In the genomic region with DNA sequence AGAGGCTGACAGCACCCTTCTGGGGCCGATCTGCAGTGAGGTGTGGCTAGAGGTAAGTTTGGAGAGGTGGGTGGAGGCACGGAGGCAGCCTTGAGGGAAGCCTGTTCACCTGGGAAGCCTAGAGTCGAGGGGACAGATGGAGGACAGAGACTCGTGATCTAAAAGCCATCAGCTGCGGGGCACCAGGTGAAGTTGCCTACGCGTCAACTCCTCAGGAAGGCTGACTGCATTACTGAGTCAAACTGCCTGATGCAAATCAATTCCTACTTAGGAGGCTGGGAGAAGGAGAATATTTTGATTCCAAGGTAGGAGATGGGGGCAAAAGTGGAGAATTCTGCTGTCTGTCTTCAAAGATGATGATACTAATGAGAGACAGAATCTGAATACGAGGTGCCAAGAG, we compare ENCODE assay signal across 14 cellular contexts.
DNase-seq lines count a peak whose midpoint lies in the region; ATAC-seq, FAIRE-seq and TF ChIP-seq lines count a peak whose summit lies in the region.
"Had no signal": no experiment of that assay in that cellular context is flagged by ENCODE, and none has a peak within 500 bp of the region (broad histone marks: within the 10 kb centered on the region; RNA-seq: fewer than 3 reads in every experiment).

No MANE protein-coding gene starts in this region.

- H3K4me2 ChIP-seq in GM23248 (ENCODE audit: unreplicated experiment) (peak overlapping the region; percentile 17), GM12878 (ENCODE audit: control insufficient read depth, insufficient read depth) (no peak overlapping the region), skeletal muscle satellite cell (ENCODE audit: low read length) (peak overlapping the region; percentile 56), MM.1S (ENCODE audit: low read depth, low read length) (no peak overlapping the region)

- peaks cover 37% of the 10 kb centered on the region for H3K4me1 Mint-ChIP-seq in CD14-positive monocyte

- peaks cover 0 to 3% (median 0%) of the 10 kb centered on the region in 7 donors for H3K9me3 Mint-ChIP-seq in CD14-positive monocyte
- H3K9me3 Mint-ChIP-seq: IgD-negative memory B cell had no signal

- no peaks in the 10 kb centered on the region for H3K9me3 ChIP-seq in GM23248 (ENCODE audit: low read depth)
- H3K9me3 ChIP-seq in GM12878 (replicated peaks; ENCODE audit: control insufficient read depth, insufficient read depth, low read length) = no peaks in the 10 kb centered on the region
- no peaks in the 10 kb centered on the region for H3K9me3 ChIP-seq in skeletal muscle satellite cell (replicated peaks; ENCODE audit: low read length)
- no peaks in the 10 kb centered on the region for H3K9me3 ChIP-seq in MM.1S (replicated peaks; ENCODE audit: insufficient read depth, low read length)
- H3K9me3 ChIP-seq: HAP-1 had no signal

- TF ChIP-seq POLR2A in GM12878 (IDR thresholded peaks at IDR 0.05; ENCODE audit: low read depth, low read length) = no peak

- in situ Hi-C loops in GM23248 (cut with MboI) (loop anchor here (25.0 kb wide), 1 partner anchor 368 kb away; no protein-coding TSS in a partner anchor), GM12878 (cut with MboI) (no loop called here)

- H3K4me3 ChIP-seq in GM23248 (no peak overlapping the region), GM12878 (no peak overlapping the region), skeletal muscle satellite cell (ENCODE audit: low read length) (no peak overlapping the region), MM.1S (ENCODE audit: low read length) (no peak overlapping the region)
- H3K4me3 ChIP-seq: HAP-1 had no signal

- H3K27me3 ChIP-seq in GM23248 (replicated peaks; ENCODE audit: insufficient read depth) (no peaks in the 10 kb centered on the region), GM12878 (replicated peaks in 1 of 2; ENCODE audit: control insufficient read depth in 2 of 2, insufficient read depth in 2 of 2, low read length in 1 of 2) (no peaks in the 10 kb centered on the region), skeletal muscle satellite cell (ENCODE audit: control insufficient read depth, insufficient read depth, low read length) (no peaks in the 10 kb centered on the region), MM.1S (replicated peaks; ENCODE audit: insufficient read depth, low read length) (no peaks in the 10 kb centered on the region)

- DNase-seq in CD14-positive monocyte (ENCODE audit: low spot score) = no peak
- no peak for DNase-seq in GM23248
- DNase-seq in GM12878 (ENCODE audit: low read depth, low spot score) = no peak
- no peak for DNase-seq in NCI-H1105 treated with DMSO at 0.1 percent for 48 hours (lab: John Stamatoyannopoulos, UW)
- no peak for DNase-seq in MM.1S
- no peak for DNase-seq in NCI-H187 treated with DMSO at 0.1 percent for 48 hours (lab: John Stamatoyannopoulos, UW)
- DNase-seq: activated CD4-positive, CD25-positive, alpha-beta regulatory T cell; activated naive CD4-positive, alpha-beta T cell treated with anti-CD3 and anti-CD28 coated beads, Interleukin-2, amount 50 U/mL, for 16 hours; central memory CD4-positive, alpha-beta T cell had no signal

- peak overlapping the region; percentile 84 to 94 (median 89) for H3K27ac Mint-ChIP-seq in CD14-positive monocyte

- BruUV-seq in GM12878 (replicated peaks; lab: Mats Ljungman, UMichigan) = no TSS peak

- no peak for FAIRE-seq in GM12878 (lab: Jason Lieb, UNC)
- FAIRE-seq: G401.6 had no signal

- ATAC-seq in GM12878 = no peak

- intact Hi-C loops in CD14-positive monocyte (cut with micrococcal nuclease) = loop anchor here in 1 of 2 donors (10.0 kb wide), 1 partner anchor 100 kb away; the partner anchor contains the start of gene SMAD7
- intact Hi-C loops in GM12878 (cut with micrococcal nuclease; ENCODE audit: unreplicated experiment) = no loop called here

- peak overlapping the region in 1 of 2 donors; percentile 25 for H3K4me3 Mint-ChIP-seq in CD14-positive monocyte

- peak overlapping the region; percentile 39; the same call in 1 of the 2 replicates for H3K9ac ChIP-seq in GM23248
- H3K9ac ChIP-seq in GM12878 (ENCODE audit: control insufficient read depth, insufficient read depth, low read length) = no peak overlapping the region
- peak overlapping the region; percentile 49 for H3K9ac ChIP-seq in skeletal muscle satellite cell (ENCODE audit: low read depth, low read length)
- H3K9ac ChIP-seq in MM.1S (ENCODE audit: low read length) = no peak overlapping the region

- TF ChIP-seq RAD21 in GM12878 (IDR thresholded peaks at IDR 0.05; ENCODE audit: insufficient read depth, low read depth, low read length) = no peak

- H3K36me3 Mint-ChIP-seq in CD14-positive monocyte = peaks cover 0 to 28% of the 10 kb centered on the region in 2 donors

- POLR2A ChIA-PET in GM12878 (lab: Charles Lee) = no interaction called here

- peaks cover 0 to 11% (median 2%) of the 10 kb centered on the region in 3 donors for H3K27me3 Mint-ChIP-seq in CD14-positive monocyte (ENCODE audit: low read depth in 3 of 3)
- H3K27me3 Mint-ChIP-seq: IgD-negative memory B cell had no signal

- TF ChIP-seq CTCF in CD14-positive monocyte (IDR thresholded peaks at IDR 0.05) (no peak), GM12878 (IDR thresholded peaks at IDR 0.05 in 2 of 3, conservative IDR thresholded peaks at IDR 0.05 in 1 of 3; ENCODE audit: control insufficient read depth in 2 of 3, extremely low read depth in 1 of 3, insufficient read depth in 1 of 3, low read depth in 3 of 3, low read length in 3 of 3) (no peak), MM.1S (IDR thresholded peaks at IDR 0.05; ENCODE audit: low read length) (no peak)

- H3K9me2 ChIP-seq in GM23248 (ENCODE audit: insufficient read depth) (no peaks in the 10 kb centered on the region), MM.1S (replicated peaks; ENCODE audit: insufficient read depth, low read length) (no peaks in the 10 kb centered on the region)

- CTCF ChIA-PET in GM12878 (lab: Yijun Ruan, JAX) = interaction anchor here (0.6 to 1.2 kb wide), 3 partner anchors 15 to 112 kb away, joined by 3 to 5 read pairs (median 3); no protein-coding TSS in a partner anchor

- H4K20me1 ChIP-seq in GM23248 (ENCODE audit: insufficient read depth) (no peaks in the 10 kb centered on the region), GM12878 (ENCODE audit: control insufficient read depth, insufficient read depth) (no peaks in the 10 kb centered on the region), MM.1S (ENCODE audit: insufficient read depth, low read length) (no peaks in the 10 kb centered on the region)

- peak overlapping the region; percentile 72 for H3K27ac ChIP-seq in GM23248
- H3K27ac ChIP-seq in GM12878 (ENCODE audit: control insufficient read depth, insufficient read depth) = peak overlapping the region; percentile 55; the same call in 1 of the 2 replicates
- H3K27ac ChIP-seq in MM.1S (ENCODE audit: low read length) = no peak overlapping the region
- H3K27ac ChIP-seq: RWPE1 had no signal

- TF ChIP-seq EP300 in GM12878 (IDR thresholded peaks at IDR 0.05; ENCODE audit: borderline replicate concordance in 1 of 2, control insufficient read depth in 1 of 2, low read depth in 2 of 2, low read length in 2 of 2) = no peak

- H3K36me3 ChIP-seq in GM23248 (ENCODE audit: low read depth) = no peaks in the 10 kb centered on the region
- no peaks in the 10 kb centered on the region for H3K36me3 ChIP-seq in GM12878 (ENCODE audit: control insufficient read depth in 2 of 2, insufficient read depth in 2 of 2, low read length in 1 of 2)
- no peaks in the 10 kb centered on the region for H3K36me3 ChIP-seq in skeletal muscle satellite cell (ENCODE audit: insufficient read depth, low read length)
- H3K36me3 ChIP-seq in MM.1S (replicated peaks; ENCODE audit: insufficient read depth, low read length) = no peaks in the 10 kb centered on the region
- H3K36me3 ChIP-seq: HAP-1 had no signal

- H2AFZ ChIP-seq in GM23248 (no peak overlapping the region), GM12878 (ENCODE audit: control insufficient read depth, low read depth, low read length) (peak overlapping the region; percentile 31; the same call in 1 of the 2 replicates), MM.1S (ENCODE audit: low read length) (no peak overlapping the region)

- H3K79me2 ChIP-seq in GM23248 (ENCODE audit: insufficient read depth) (no peaks in the 10 kb centered on the region), GM12878 (ENCODE audit: control insufficient read depth, insufficient read depth, low read length) (no peaks in the 10 kb centered on the region), MM.1S (ENCODE audit: low read length) (no peaks in the 10 kb centered on the region)

- SMC1A ChIA-PET in GM12878 (lab: Charles Lee; ENCODE audit: uncharacterized antibody, unreplicated experiment) = interaction anchor here (1.5 kb wide), 1 partner anchor 107 kb away, joined by 4 read pairs; no protein-coding TSS in a partner anchor

- WGBS in GM23248 (ENCODE audit: low coverage in 1 of 2, low lambda C conversion rate in 2 of 2, missing lambda C conversion rate in 2 of 2), 2 experiments = 90 to 94% methylated on average over 8 of the region's 8 CpGs
- 82% methylated on average over 8 of the region's 8 CpGs for WGBS in GM12878 (ENCODE audit: insufficient coverage, insufficient replicate concordance, low lambda C conversion rate, missing lambda C conversion rate)

- H3F3A ChIP-seq in GM23248 (ENCODE audit: insufficient read depth) (peaks cover 25% of the 10 kb centered on the region), MM.1S (ENCODE audit: insufficient read depth, low read length) (no peaks in the 10 kb centered on the region)

- H3K4me1 ChIP-seq in GM23248 (ENCODE audit: insufficient read depth) (peaks cover 41% of the 10 kb centered on the region), GM12878 (ENCODE audit: control insufficient read depth, insufficient read depth, low read length) (peaks cover 10% of the 10 kb centered on the region), skeletal muscle satellite cell (ENCODE audit: control insufficient read depth, insufficient read depth, low read length) (peaks cover 50% of the 10 kb centered on the region), MM.1S (ENCODE audit: low read length) (no peaks in the 10 kb centered on the region)
- H3K4me1 ChIP-seq: HAP-1 had no signal

- RAD21 ChIA-PET in GM12878 (lab: Charles Lee; ENCODE audit: unreplicated experiment) = interaction anchor here (1.3 kb wide), 1 partner anchor 14 kb away, joined by 6 read pairs; no protein-coding TSS in a partner anchor

TF ChIP-seq in GM12878, 131 proteins besides CTCF, POLR2A, EP300 and RAD21:
- no peak for TF ChIP-seq NFXL1 (IDR thresholded peaks at IDR 0.05; ENCODE audit: borderline replicate concordance)
- TF ChIP-seq MTA2 (IDR thresholded peaks at IDR 0.05; ENCODE audit: low read depth) = no peak
- no peak for TF ChIP-seq ZNF274 (IDR thresholded peaks at IDR 0.05; ENCODE audit: insufficient read depth, insufficient read length)

Comparison
In these comparisons a context has a peak if more than half of its experiments do, and no peak if none do; other contexts are left out.
1. H3K4me2 ChIP-seq: peak in GM23248 (single experiment) and skeletal muscle satellite cell (single experiment); none in GM12878 (single experiment) and MM.1S (single experiment).
2. H3K9ac ChIP-seq: peak in GM23248 (single experiment) and skeletal muscle satellite cell (single experiment); none in GM12878 (single experiment) and MM.1S (single experiment).